ENCODE assay signal across 8 cellular contexts in genomic region chr14:50599700-50600444, GRCh38. TPM values are rescaled to one million over a fixed set of nuclear protein-coding genes. Genes with fewer than 3 reads are reported as not detected.
DNase-seq lines count a peak whose midpoint lies in the region; ATAC-seq and TF ChIP-seq lines count a peak whose summit lies in the region.

No MANE protein-coding gene starts in this region.

- no peak for TF ChIP-seq POLR2A in right lobe of liver (IDR thresholded peaks at IDR 0.05)

- H3K4me3 ChIP-seq in cardiac fibroblast (replicated peaks in 1 of 2; ENCODE audit: low read depth in 2 of 2, low read length in 2 of 2): no peak overlapping the region
- peak overlapping the region in 2 of 3 donors; percentile 7 to 36 for H3K4me3 ChIP-seq in right lobe of liver

- peak; percentile 86 to 88 (median 87) for ATAC-seq in right lobe of liver

- 14% methylated on average over 4 of the region's 4 CpGs for WGBS in right lobe of liver (ENCODE audit: insufficient coverage, low coverage, low lambda C conversion rate, missing lambda C conversion rate)

- H3K36me3 ChIP-seq in right lobe of liver: no peaks in the 10 kb centered on the region

- DNase-seq in NCI-H345 (lab: John Stamatoyannopoulos, UW) (peak; percentile 19), NCI-H345 treated with DMSO at 0.1 percent for 48 hours (lab: John Stamatoyannopoulos, UW; ENCODE audit: unreplicated experiment) (no peak), NCI-H1417 (lab: John Stamatoyannopoulos, UW) (peak in 2 of 3 experiments; percentile 18 to 68), cardiac fibroblast (ENCODE audit: low read depth in 2 of 2) (peak; percentile 62 to 72), right lobe of liver (no peak), COLO668 (lab: John Stamatoyannopoulos, UW; ENCODE audit: unreplicated experiment) (no peak)
- no peak for DNase-seq in activated effector memory CD4-positive, alpha-beta T cell treated with Interleukin-2 at 50 U/mL for 16 hours
- no peak for DNase-seq in stimulated activated CD4-positive, alpha-beta T cell treated with anti-CD3 and anti-CD28 coated beads, Interleukin-2, amount 100 ng/mL, for 24 hours

- intact Hi-C loops in right lobe of liver (cut with DNase I): loop anchor here in 1 of 2 donors (10.0 kb wide), 1 partner anchor 175 kb away; no protein-coding TSS in a partner anchor

- TF ChIP-seq CTCF in cardiac fibroblast (IDR thresholded peaks at IDR 0.05; ENCODE audit: low read depth, low read length) (peak; percentile 60), right lobe of liver (IDR thresholded peaks at IDR 0.05) (peak; percentile 43 to 61 (median 60))

- peaks cover 0 to 4% (median 0%) of the 10 kb centered on the region in 4 donors for H3K4me1 ChIP-seq in right lobe of liver

- no peaks in the 10 kb centered on the region for H3K27me3 ChIP-seq in right lobe of liver

- H3K9me3 ChIP-seq in right lobe of liver: no peaks in the 10 kb centered on the region

- no peak overlapping the region for H3K27ac ChIP-seq in right lobe of liver

RNA-seq across cellular contexts. Expression of gene ATL1, which starts 39.9 kb away (rescaled TPM):
- total RNA-seq in right lobe of liver: under 1 TPM in 5 of 6 experiments, not detected in 1; 0.18 to 0.47 (median 0.27) TPM

Comparison
In these comparisons a context has a peak if more than half of its experiments do, and no peak if none do; other contexts are left out.
1. DNase-seq: peak in NCI-H345 (single experiment), NCI-H1417 (2 of 3) and cardiac fibroblast (2 of 2); none in NCI-H345 treated with DMSO at 0.1 percent for 48 hours (single experiment), right lobe of liver (0 of 3), activated effector memory CD4-positive, alpha-beta T cell treated with Interleukin-2 at 50 U/mL for 16 hours (single experiment), COLO668 (single experiment) and stimulated activated CD4-positive, alpha-beta T cell treated with anti-CD3 and anti-CD28 coated beads, Interleukin-2, amount 100 ng/mL, for 24 hours (0 of 2).
2. H3K4me3 ChIP-seq: peak in right lobe of liver (2 of 3); none in cardiac fibroblast (0 of 2).